1 cellular context compared by ENCODE assay signal in genomic region chr1:32948905-32949304, GRCh38.
TF ChIP-seq lines count a peak whose summit lies in the region.

No MANE protein-coding gene starts in this region.

TF ChIP-seq in K562, 482 proteins besides CTCF, POLR2A, EP300 and RAD21:
- TF ChIP-seq ZNF23 (CRISPR knock-in tag; IDR thresholded peaks at IDR 0.05) (no peak), HDGF (IDR thresholded peaks at IDR 0.05) (no peak), PBX2 (CRISPR knock-in tag; IDR thresholded peaks at IDR 0.05; ENCODE audit: low read depth) (no peak), PBX2 (tag; conservative IDR thresholded peaks at IDR 0.05; ENCODE audit: low read depth) (peak; percentile 22; the same call in 1 of the 2 replicates)
